In genomic region chr14:65208548-65208947, GRCh38 we compare ENCODE assay signal across 17 cellular contexts.
DNase-seq lines count a peak whose midpoint lies in the region; ATAC-seq and TF ChIP-seq lines count a peak whose summit lies in the region.
"Had no signal": no experiment of that assay in that cellular context is flagged by ENCODE, and none has a peak within 500 bp of the region (broad histone marks: within the 10 kb centered on the region; RNA-seq: fewer than 3 reads in every experiment).

No MANE protein-coding gene starts in this region.

- no peaks in the 10 kb centered on the region for H4K20me1 ChIP-seq in DOHH2 (ENCODE audit: control insufficient read depth, insufficient read depth, low read depth, low read length)

- no peaks in the 10 kb centered on the region for H3K36me3 Mint-ChIP-seq in T-helper 17 cell (ENCODE audit: low read depth)

- peak overlapping the region; percentile 88 for H3K27ac Mint-ChIP-seq in T-helper 17 cell

- H3K4me2 ChIP-seq in DOHH2 (ENCODE audit: low read length): peak overlapping the region; percentile 89

- peak; percentile 62 for DNase-seq in SIG-M5 treated with dmso at 0.1 percent for 504 hours (lab: John Stamatoyannopoulos, UW; ENCODE audit: unreplicated experiment)
- no peak for DNase-seq in SIG-M5 (lab: John Stamatoyannopoulos, UW)
- no peak for DNase-seq in T-helper 17 cell
- peak; percentile 41 for DNase-seq in islet precursor cell
- no peak for DNase-seq in retina
- no peak for DNase-seq in D341Med (ENCODE audit: low spot score)
- DNase-seq: foreskin keratinocyte; mammary epithelial cell; NCI-H1436; NCI-H524 treated with DMSO at 0.1 percent for 48 hours; RPMI8226; stimulated activated CD4-positive, alpha-beta T cell treated with anti-CD3 and anti-CD28 coated beads, Interleukin-2, amount 100 ng/mL, for 48 hours had no signal

- ATAC-seq in T-helper 17 cell: no peak
- no peak for ATAC-seq in GM18907 (IDR thresholded peaks at IDR 0.05; ENCODE audit: unreplicated experiment)
- ATAC-seq: foreskin keratinocyte, right cardiac atrium had no signal

- H3K9me3 ChIP-seq in DOHH2 (ENCODE audit: control insufficient read depth, insufficient read depth, low read length) (no peaks in the 10 kb centered on the region), T-helper 17 cell (ENCODE audit: control insufficient read depth, low read length, poor library complexity, severe bottlenecking) (no peaks in the 10 kb centered on the region)
- H3K9me3 ChIP-seq: neutrophil had no signal

- no peaks in the 10 kb centered on the region for H3K9me2 ChIP-seq in DOHH2 (replicated peaks; ENCODE audit: control insufficient read depth, low read length)

- H3K27ac ChIP-seq in DOHH2 (ENCODE audit: low read depth, low read length): peak overlapping the region; percentile 96
- H3K27ac ChIP-seq: foreskin keratinocyte, neutrophil had no signal

- H3K36me3 ChIP-seq in DOHH2 (ENCODE audit: control insufficient read depth, low read length): peaks cover 13% of the 10 kb centered on the region
- H3K36me3 ChIP-seq: neutrophil had no signal

- no peaks in the 10 kb centered on the region for H3K79me2 ChIP-seq in DOHH2 (ENCODE audit: control insufficient read depth, low read length)

- H3K27me3 ChIP-seq in DOHH2 (ENCODE audit: control insufficient read depth, low read length): no peaks in the 10 kb centered on the region
- H3K27me3 ChIP-seq: foreskin keratinocyte, neutrophil had no signal

- peak overlapping the region; percentile 69 for H3K4me3 ChIP-seq in DOHH2 (ENCODE audit: low read length)

- H3K4me1 ChIP-seq in DOHH2 (ENCODE audit: control insufficient read depth, low read length): peaks cover 81% of the 10 kb centered on the region

- H3K27me3 Mint-ChIP-seq in T-helper 17 cell: no peaks in the 10 kb centered on the region
- H3K27me3 Mint-ChIP-seq: central memory CD8-positive, alpha-beta T cell had no signal

- no peak overlapping the region for H3K4me3 Mint-ChIP-seq in T-helper 17 cell
- H3K4me3 Mint-ChIP-seq: central memory CD8-positive, alpha-beta T cell had no signal

- no peak for TF ChIP-seq CTCF in DOHH2 (IDR thresholded peaks at IDR 0.05; ENCODE audit: low read depth, low read length, poor library complexity, severe bottlenecking)

- H3F3A ChIP-seq in DOHH2 (ENCODE audit: control insufficient read depth, insufficient read depth): peaks cover 59% of the 10 kb centered on the region

- peaks cover 51% of the 10 kb centered on the region for H3K4me1 Mint-ChIP-seq in T-helper 17 cell

Comparison
In these comparisons a context has a peak if more than half of its experiments do, and no peak if none do; other contexts are left out.
1. DNase-seq: peak in SIG-M5 treated with dmso at 0.1 percent for 504 hours (single experiment) and islet precursor cell (single experiment); none in SIG-M5 (single experiment), T-helper 17 cell (0 of 3), retina (single experiment) and D341Med (single experiment).